9 cellular contexts compared by ENCODE assay signal in the genomic region with DNA sequence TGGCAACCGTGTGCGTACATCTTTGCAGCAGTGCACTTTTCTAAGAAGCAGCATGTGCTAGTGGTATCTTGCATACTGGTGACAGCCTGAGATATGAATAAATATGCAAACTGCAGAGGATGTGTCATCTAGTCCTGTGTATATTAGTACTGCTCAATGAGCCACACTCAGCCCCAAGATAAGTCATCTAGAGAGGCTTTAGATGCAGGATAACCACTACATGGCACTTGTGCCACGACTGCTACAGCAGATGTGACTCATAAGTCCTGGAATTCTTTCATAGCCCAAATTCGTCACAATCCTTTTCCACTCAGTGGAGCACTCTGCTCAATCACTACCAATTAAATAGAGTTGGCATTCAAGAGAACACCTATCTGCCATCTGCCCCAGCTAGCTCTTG.
DNase-seq lines count a peak whose midpoint lies in the region; ATAC-seq and TF ChIP-seq lines count a peak whose summit lies in the region.
"Had no signal": no experiment of that assay in that cellular context is flagged by ENCODE, and none has a peak within 500 bp of the region (broad histone marks: within the 10 kb centered on the region; RNA-seq: fewer than 3 reads in every experiment).

No MANE protein-coding gene starts in this region.

- H3K4me1 Mint-ChIP-seq in T-helper 17 cell = peaks cover 10% of the 10 kb centered on the region

- 17% methylated on average over 4 of the region's 4 CpGs for whole genome bisulfite sequencing in smooth muscle cell (ENCODE audit: low lambda C conversion rate)

- peaks cover 3% of the 10 kb centered on the region for H3F3A ChIP-seq in smooth muscle cell (ENCODE audit: low read depth)

- no peaks in the 10 kb centered on the region for H3K79me2 ChIP-seq in smooth muscle cell (ENCODE audit: low read depth)

- H2AFZ ChIP-seq in smooth muscle cell (ENCODE audit: low read depth) = no peak overlapping the region
- H2AFZ ChIP-seq: PC-9 had no signal

- DNase-seq in GM03348 (ENCODE audit: low spot score) = peak; percentile 63
- DNase-seq in RKO (ENCODE audit: low spot score) = peak; percentile 56
- peak; percentile 46 for DNase-seq in fibroblast of the aortic adventitia (ENCODE audit: low read depth)
- DNase-seq in smooth muscle cell (lab: John Stamatoyannopoulos, UW; ENCODE audit: unreplicated experiment) = no peak
- no peak for DNase-seq in GOT3 (lab: John Stamatoyannopoulos, UW)
- no peak for DNase-seq in cerebellar nuclear complex (lab: John Stamatoyannopoulos, UW)
- DNase-seq in Right ventricle myocardium superior = no peak
- DNase-seq in T-helper 17 cell = no peak

- intact Hi-C loops in Right ventricle myocardium superior (cut with DNase I) = no loop called here

- peak overlapping the region; percentile 45 for H3K4me2 ChIP-seq in smooth muscle cell
- H3K4me2 ChIP-seq: PC-9 had no signal

- no peaks in the 10 kb centered on the region for H3K27me3 ChIP-seq in smooth muscle cell (ENCODE audit: low read depth)

- peak overlapping the region; percentile 13 for H3K9ac ChIP-seq in smooth muscle cell (ENCODE audit: low read depth)

- TF ChIP-seq CTCF in fibroblast of the aortic adventitia (IDR thresholded peaks at IDR 0.05; ENCODE audit: insufficient read depth, low read length) = no peak
- TF ChIP-seq CTCF in smooth muscle cell (IDR thresholded peaks at IDR 0.05; ENCODE audit: borderline replicate concordance, insufficient read depth, poor library complexity, severe bottlenecking) = no peak

- peak overlapping the region; percentile 71 for H3K27ac ChIP-seq in smooth muscle cell (ENCODE audit: low read depth)
- H3K27ac ChIP-seq: PC-9 had no signal

- no peak overlapping the region for H3K4me3 ChIP-seq in fibroblast of the aortic adventitia (ENCODE audit: low read depth, low read length)
- no peak overlapping the region for H3K4me3 ChIP-seq in smooth muscle cell
- H3K4me3 ChIP-seq: PC-9 had no signal

- H3K4me1 ChIP-seq in smooth muscle cell (ENCODE audit: low read depth) = no peaks in the 10 kb centered on the region

- no peaks in the 10 kb centered on the region for H3K36me3 ChIP-seq in smooth muscle cell (ENCODE audit: low read depth)

- H3K27me3 Mint-ChIP-seq in T-helper 17 cell = peaks cover 5% of the 10 kb centered on the region

- H3K36me3 Mint-ChIP-seq in T-helper 17 cell (ENCODE audit: low read depth) = no peaks in the 10 kb centered on the region

- no peaks in the 10 kb centered on the region for H4K20me1 ChIP-seq in smooth muscle cell (ENCODE audit: low read depth)

- H3K4me3 Mint-ChIP-seq in T-helper 17 cell = no peak overlapping the region

- H3K9me3 ChIP-seq in smooth muscle cell (replicated peaks; ENCODE audit: low read depth) (no peaks in the 10 kb centered on the region), T-helper 17 cell (ENCODE audit: control insufficient read depth, low read length, poor library complexity, severe bottlenecking) (no peaks in the 10 kb centered on the region)

- H3K27ac Mint-ChIP-seq in T-helper 17 cell = no peak overlapping the region

- ATAC-seq in Right ventricle myocardium superior (ENCODE audit: poor library complexity) (no peak), T-helper 17 cell (no peak)

Comparison
In these comparisons a context has a peak if more than half of its experiments do, and no peak if none do; other contexts are left out.
1. DNase-seq: peak in GM03348 (single experiment), RKO (single experiment) and fibroblast of the aortic adventitia (single experiment); none in smooth muscle cell (single experiment), GOT3 (single experiment), cerebellar nuclear complex (0 of 2), Right ventricle myocardium superior (single experiment) and T-helper 17 cell (0 of 3).